16 cellular contexts compared by ENCODE assay signal in genomic region chr18:32975166-32975441, GRCh38.
DNase-seq lines count a peak whose midpoint lies in the region; ATAC-seq and TF ChIP-seq lines count a peak whose summit lies in the region.
"Had no signal": no experiment of that assay in that cellular context is flagged by ENCODE, and none has a peak within 500 bp of the region (broad histone marks: within the 10 kb centered on the region; RNA-seq: fewer than 3 reads in every experiment).

No MANE protein-coding gene starts in this region.

- peak overlapping the region; percentile 61 for H2AFZ ChIP-seq in neural progenitor cell (replicated peaks)

- no peak overlapping the region for H3K4me3 Mint-ChIP-seq in endodermal cell
- no peak overlapping the region for H3K4me3 Mint-ChIP-seq in neural progenitor cell
- no peak overlapping the region for H3K4me3 Mint-ChIP-seq in activated T-cell treated with anti-CD3 and anti-CD28 coated beads, Interleukin-2, amount 50 U/mL, for 24 hours
- H3K4me3 Mint-ChIP-seq: HFFc6 had no signal

- H3K36me3 Mint-ChIP-seq in endodermal cell (ENCODE audit: low read depth) (no peaks in the 10 kb centered on the region), neural progenitor cell (peaks cover 6% of the 10 kb centered on the region)
- H3K36me3 Mint-ChIP-seq in activated T-cell treated with anti-CD3 and anti-CD28 coated beads, Interleukin-2, amount 50 U/mL, for 24 hours (ENCODE audit: low read depth), result no peaks in the 10 kb centered on the region
- H3K36me3 Mint-ChIP-seq: CD4-positive, CD25-positive, alpha-beta regulatory T cell had no signal

- H3K9ac ChIP-seq in BLaER1 treated with 17β-estradiol and CSF1 and Interleukin-3, amounts not matched to agents 10 nM and 100 nM, result no peak overlapping the region
- H3K9ac ChIP-seq in endodermal cell (ENCODE audit: extremely low read depth, low read length, poor library complexity, severe bottlenecking) (no peak overlapping the region), neural progenitor cell (no peak overlapping the region)

- no peaks in the 10 kb centered on the region for H3F3A ChIP-seq in neural progenitor cell (ENCODE audit: low read depth)

- H3K9me3 Mint-ChIP-seq in endodermal cell, result peaks cover 7% of the 10 kb centered on the region
- H3K9me3 Mint-ChIP-seq in neural progenitor cell, result peaks cover 11% of the 10 kb centered on the region
- peaks cover 6% of the 10 kb centered on the region for H3K9me3 Mint-ChIP-seq in activated T-cell treated with anti-CD3 and anti-CD28 coated beads, Interleukin-2, amount 50 U/mL, for 24 hours

- peak; percentile 1 for ATAC-seq in HG02885 (IDR thresholded peaks at IDR 0.05; ENCODE audit: poor library complexity, unreplicated experiment)

- no peak for DNase-seq in endodermal cell
- DNase-seq in neural progenitor cell (ENCODE audit: low spot score), result no peak
- DNase-seq in NCI-H2171 treated with DMSO at 0.1 percent for 48 hours (lab: John Stamatoyannopoulos, UW), result no peak
- no peak for DNase-seq in activated T-cell treated with anti-CD3 and anti-CD28 coated beads, Interleukin-2, amount 50 U/mL, for 24 hours
- DNase-seq in midbrain (lab: John Stamatoyannopoulos, UW), result no peak
- no peak for DNase-seq in CD1c-positive myeloid dendritic cell (ENCODE audit: extremely low spot score)
- DNase-seq: Calu3; CD4-positive, CD25-positive, alpha-beta regulatory T cell; GDM1; HFFc6; KBM-7; NCI-H82; SHP77 treated with DMSO at 0.1 percent for 48 hours had no signal

- H3K4me1 ChIP-seq in BLaER1 treated with 17β-estradiol and CSF1 and Interleukin-3, amounts not matched to agents 10 nM and 100 nM, result peaks cover 0 to 30% (median 14%) of the 10 kb centered on the region in 10 experiments; a peak in 15 of 20 replicates
- peaks cover 5% of the 10 kb centered on the region for H3K4me1 ChIP-seq in endodermal cell (ENCODE audit: control insufficient read depth, insufficient read depth, low read length)
- H3K4me1 ChIP-seq in neural progenitor cell, result peaks cover 8% of the 10 kb centered on the region

- H3K4me1 Mint-ChIP-seq in endodermal cell (peaks cover 16% of the 10 kb centered on the region), neural progenitor cell (peaks cover 29% of the 10 kb centered on the region)
- no peaks in the 10 kb centered on the region for H3K4me1 Mint-ChIP-seq in activated T-cell treated with anti-CD3 and anti-CD28 coated beads, Interleukin-2, amount 50 U/mL, for 24 hours (ENCODE audit: low read depth)
- H3K4me1 Mint-ChIP-seq: CD4-positive, CD25-positive, alpha-beta regulatory T cell had no signal

- no peaks in the 10 kb centered on the region for H3K36me3 ChIP-seq in BLaER1 treated with 17β-estradiol and CSF1 and Interleukin-3, amounts not matched to agents 10 nM and 100 nM
- H3K36me3 ChIP-seq in endodermal cell (ENCODE audit: control insufficient read depth, insufficient read depth, low read length) (no peaks in the 10 kb centered on the region), neural progenitor cell (no peaks in the 10 kb centered on the region)

- no peak overlapping the region for H3K4me3 ChIP-seq in BLaER1 treated with 17β-estradiol and CSF1 and Interleukin-3, amounts not matched to agents 10 nM and 100 nM
- H3K4me3 ChIP-seq in endodermal cell (ENCODE audit: low read length), result no peak overlapping the region
- no peak overlapping the region for H3K4me3 ChIP-seq in neural progenitor cell

- peak overlapping the region in 3 of 11 experiments; percentile 3 to 28 (median 14); a peak in 1 of 22 replicates for H3K27ac ChIP-seq in BLaER1 treated with 17β-estradiol and CSF1 and Interleukin-3, amounts not matched to agents 10 nM and 100 nM
- H3K27ac ChIP-seq in endodermal cell (ENCODE audit: low read depth, low read length), result peak overlapping the region; percentile 47
- no peak overlapping the region for H3K27ac ChIP-seq in neural progenitor cell
- H3K27ac ChIP-seq: HL-60 had no signal

- peak overlapping the region in 9 of 11 experiments; percentile 9 to 75 (median 50); a peak in 17 of 22 replicates for H3K4me2 ChIP-seq in BLaER1 treated with 17β-estradiol and CSF1 and Interleukin-3, amounts not matched to agents 10 nM and 100 nM
- H3K4me2 ChIP-seq in neural progenitor cell, result peak overlapping the region; percentile 13

- no peaks in the 10 kb centered on the region for H3K27me3 ChIP-seq in BLaER1 treated with 17β-estradiol and CSF1 and Interleukin-3, amounts not matched to agents 10 nM and 100 nM
- no peaks in the 10 kb centered on the region for H3K27me3 ChIP-seq in endodermal cell (ENCODE audit: control insufficient read depth, insufficient read depth, low read length, poor library complexity, severe bottlenecking)
- H3K27me3 ChIP-seq in neural progenitor cell, result no peaks in the 10 kb centered on the region

- TF ChIP-seq CTCF in endodermal cell (conservative IDR thresholded peaks at IDR 0.05) (no peak), neural progenitor cell (IDR thresholded peaks at IDR 0.05) (no peak)

- peaks cover 0 to 20% (median 8%) of the 10 kb centered on the region in 11 experiments; a peak in 7 of 22 replicates for H3K9me3 ChIP-seq in BLaER1 treated with 17β-estradiol and CSF1 and Interleukin-3, amounts not matched to agents 10 nM and 100 nM (replicated peaks in 1 of 11)
- H3K9me3 ChIP-seq in endodermal cell (ENCODE audit: control insufficient read depth, low read length) (no peaks in the 10 kb centered on the region), neural progenitor cell (ENCODE audit: low read depth) (no peaks in the 10 kb centered on the region)

- H4K20me1 ChIP-seq in BLaER1 treated with 17β-estradiol and CSF1 and Interleukin-3, amounts not matched to agents 10 nM and 100 nM, result no peaks in the 10 kb centered on the region
- no peaks in the 10 kb centered on the region for H4K20me1 ChIP-seq in neural progenitor cell (ENCODE audit: low read depth)

- H3K79me2 ChIP-seq in neural progenitor cell (ENCODE audit: low read depth), result no peaks in the 10 kb centered on the region

- 92% methylated on average over 1 of the region's 1 CpG; no CpG with 5 or more reads in 1 of the 2 experiments for WGBS in endodermal cell (ENCODE audit: insufficient coverage in 1 of 2, insufficient read length in 1 of 2), 2 experiments

- H3K27ac Mint-ChIP-seq in endodermal cell, result no peak overlapping the region
- peak overlapping the region; percentile 10 for H3K27ac Mint-ChIP-seq in neural progenitor cell
- H3K27ac Mint-ChIP-seq in activated T-cell treated with anti-CD3 and anti-CD28 coated beads, Interleukin-2, amount 50 U/mL, for 24 hours, result no peak overlapping the region
- H3K27ac Mint-ChIP-seq: CD4-positive, CD25-positive, alpha-beta regulatory T cell; HFFc6 had no signal

- H3K27me3 Mint-ChIP-seq in endodermal cell (ENCODE audit: insufficient read depth) (no peaks in the 10 kb centered on the region), neural progenitor cell (ENCODE audit: insufficient read depth, low read depth) (no peaks in the 10 kb centered on the region)
- no peaks in the 10 kb centered on the region for H3K27me3 Mint-ChIP-seq in activated T-cell treated with anti-CD3 and anti-CD28 coated beads, Interleukin-2, amount 50 U/mL, for 24 hours
- H3K27me3 Mint-ChIP-seq: CD4-positive, CD25-positive, alpha-beta regulatory T cell had no signal
